In genomic region chr5:111914957-111915356, GRCh38 we compare ENCODE assay signal across 17 cellular contexts.
A peak's percentile ranks its signal among the peaks of the same experiment; 100 is the strongest.
DNase-seq lines count a peak whose midpoint lies in the region; FAIRE-seq and TF ChIP-seq lines count a peak whose summit lies in the region.
"Had no signal": no experiment of that assay in that cellular context is flagged by ENCODE, and none has a peak within 500 bp of the region (broad histone marks: within the 10 kb centered on the region; RNA-seq: fewer than 3 reads in every experiment).

No MANE protein-coding gene starts in this region.

- no peak for TF ChIP-seq CTCF in hepatocyte (IDR thresholded peaks at IDR 0.05; ENCODE audit: poor library complexity)
- no peak for TF ChIP-seq CTCF in osteocyte (IDR thresholded peaks at IDR 0.05)

- no peaks in the 10 kb centered on the region for H3K4me1 ChIP-seq in hepatocyte (ENCODE audit: insufficient read depth)

- no peak overlapping the region for H3K4me2 ChIP-seq in hepatocyte

- no peaks in the 10 kb centered on the region for H3K27me3 ChIP-seq in hepatocyte

- no peaks in the 10 kb centered on the region for H3K27me3 Mint-ChIP-seq in osteocyte (ENCODE audit: unreplicated experiment)

- no peak overlapping the region for H2AFZ ChIP-seq in hepatocyte

- no peak overlapping the region for H3K4me3 Mint-ChIP-seq in osteocyte (ENCODE audit: unreplicated experiment)
- H3K4me3 Mint-ChIP-seq: B cell; CD4-positive, alpha-beta memory T cell had no signal

- peaks cover 12% of the 10 kb centered on the region for H3K4me1 Mint-ChIP-seq in osteocyte (ENCODE audit: unreplicated experiment)
- H3K4me1 Mint-ChIP-seq: B cell; CD4-positive, alpha-beta memory T cell had no signal

- H3K9me3 ChIP-seq in hepatocyte (ENCODE audit: low read depth): no peaks in the 10 kb centered on the region

- H3K79me2 ChIP-seq in hepatocyte: no peaks in the 10 kb centered on the region

- H3K27ac ChIP-seq in hepatocyte: peak overlapping the region; percentile 56

- FAIRE-seq in GM18507 (lab: Jason Lieb, UNC): peak; percentile 67
- FAIRE-seq: GM12878 had no signal

- peak overlapping the region; percentile 6 for H3K27ac Mint-ChIP-seq in osteocyte (ENCODE audit: unreplicated experiment)
- H3K27ac Mint-ChIP-seq: B cell had no signal

- H3K36me3 Mint-ChIP-seq in osteocyte (ENCODE audit: unreplicated experiment): peaks cover 27% of the 10 kb centered on the region
- H3K36me3 Mint-ChIP-seq: CD4-positive, alpha-beta memory T cell had no signal

- no peaks in the 10 kb centered on the region for H4K20me1 ChIP-seq in hepatocyte (ENCODE audit: insufficient read depth, poor library complexity, severe bottlenecking)

- DNase-seq in GM18507 (ENCODE audit: extremely low spot score, insufficient read length, low read depth) (no peak), RPMI7951 (ENCODE audit: low read depth) (peak; percentile 39), hepatocyte (ENCODE audit: low spot score) (no peak), osteocyte (ENCODE audit: extremely low spot score, unreplicated experiment) (no peak), NCI-H2227 (lab: John Stamatoyannopoulos, UW; ENCODE audit: unreplicated experiment) (no peak), DMS153 treated with DMSO at 0.1 percent for 48 hours (lab: John Stamatoyannopoulos, UW; ENCODE audit: unreplicated experiment) (no peak)
- DNase-seq in activated CD4-positive, alpha-beta T cell treated with anti-CD3 and anti-CD28 coated beads for 4 hours: no peak
- DNase-seq: CD4-positive, alpha-beta memory T cell; DMS79; GDM1; IMR-90; Karpas-422; NCI-H187 treated with DMSO at 0.1 percent for 48 hours; NCI-H2171; NCI-H510A treated with DMSO at 0.1 percent for 48 hours had no signal

- no peak overlapping the region for H3K4me3 ChIP-seq in hepatocyte
- H3K4me3 ChIP-seq: GM12878 had no signal

- no peaks in the 10 kb centered on the region for H3K9me2 ChIP-seq in hepatocyte (replicated peaks; ENCODE audit: insufficient read depth)

- no peaks in the 10 kb centered on the region for H3K36me3 ChIP-seq in hepatocyte (replicated peaks; ENCODE audit: insufficient read depth, low read depth)

- H3K9me3 Mint-ChIP-seq in osteocyte (ENCODE audit: unreplicated experiment): peaks cover 18% of the 10 kb centered on the region
